ENCODE assay signal across 8 cellular contexts in the genomic region with DNA sequence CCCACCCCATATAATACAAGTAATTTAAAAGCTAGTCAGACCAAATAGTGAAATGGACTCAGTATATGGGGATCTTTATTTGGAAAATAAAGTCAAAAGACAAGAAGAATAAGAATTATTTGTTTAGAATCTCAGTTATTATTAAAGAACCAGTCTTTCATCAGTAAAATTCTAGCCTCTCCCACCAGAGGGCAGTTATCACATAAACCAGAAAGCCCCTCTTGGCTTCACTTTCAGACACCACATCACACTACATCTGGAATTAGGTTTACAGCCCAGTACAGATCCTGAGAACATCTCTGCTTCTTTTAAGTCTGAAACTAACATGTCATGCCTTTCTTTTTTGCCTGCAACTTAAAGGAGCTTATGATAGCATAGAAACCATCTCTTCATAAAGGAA. TPM values are rescaled to one million over a fixed set of nuclear protein-coding genes. Genes with fewer than 3 reads are reported as not detected.
DNase-seq lines count a peak whose midpoint lies in the region; ATAC-seq and TF ChIP-seq lines count a peak whose summit lies in the region.
"Had no signal": no experiment of that assay in that cellular context is flagged by ENCODE, and none has a peak within 500 bp of the region (broad histone marks: within the 10 kb centered on the region; RNA-seq: fewer than 3 reads in every experiment).

No MANE protein-coding gene starts in this region.

- no peaks in the 10 kb centered on the region for H3K36me3 ChIP-seq in brain microvascular endothelial cell (replicated peaks)

- H3K27me3 ChIP-seq in brain microvascular endothelial cell (replicated peaks) = peaks cover 2% of the 10 kb centered on the region

- no peak overlapping the region for H3K4me3 Mint-ChIP-seq in neural crest cell
- H3K4me3 Mint-ChIP-seq: activated B cell treated with CpG ODN at 0.5 μM for 24 hours had no signal

- H3K4me1 Mint-ChIP-seq in neural crest cell = no peaks in the 10 kb centered on the region

- H3K27ac Mint-ChIP-seq in neural crest cell (ENCODE audit: unreplicated experiment) = no peak overlapping the region
- H3K27ac Mint-ChIP-seq: activated B cell treated with CpG ODN at 0.5 μM for 24 hours had no signal

- DNase-seq in Jurkat, Clone E6-1 (ENCODE audit: low read depth, low spot score) = peak; percentile 23
- DNase-seq in brain microvascular endothelial cell (peak; percentile 51), neural crest cell (ENCODE audit: low read depth, low spot score) (peak; percentile 17)
- DNase-seq in activated CD8-positive, alpha-beta memory T cell treated with anti-CD3 and anti-CD28 coated beads, Interleukin-2, amount 50 U/mL, for 48 hours = no peak
- no peak for DNase-seq in activated T-cell treated with anti-CD3 and anti-CD28 coated beads, Interleukin-2, amount 50 U/mL, for 1 hour
- DNase-seq: activated B cell treated with CpG ODN at 0.5 μM for 24 hours had no signal

- no peak for ATAC-seq in GM19452 (IDR thresholded peaks at IDR 0.05; ENCODE audit: unreplicated experiment)

- no peak overlapping the region for H3K4me3 ChIP-seq in Jurkat, Clone E6-1 (ENCODE audit: low read length)
- no peak overlapping the region for H3K4me3 ChIP-seq in brain microvascular endothelial cell (ENCODE audit: low read depth, low read length)

- H3K27me3 Mint-ChIP-seq in neural crest cell (ENCODE audit: low read depth) = no peaks in the 10 kb centered on the region
- H3K27me3 Mint-ChIP-seq: activated B cell treated with CpG ODN at 0.5 μM for 24 hours had no signal

- in situ Hi-C loops in brain microvascular endothelial cell (cut with HindIII; ENCODE audit: low pct_ligation_motif_present, low sequenced_read_pairs) = no loop called here

- no peaks in the 10 kb centered on the region for H3K9me3 Mint-ChIP-seq in neural crest cell
- H3K9me3 Mint-ChIP-seq: activated B cell treated with CpG ODN at 0.5 μM for 24 hours had no signal

- no peaks in the 10 kb centered on the region for H3K36me3 Mint-ChIP-seq in neural crest cell (ENCODE audit: low read depth)

- H3K27ac ChIP-seq in brain microvascular endothelial cell = no peak overlapping the region

- TF ChIP-seq CTCF in GM12873 (IDR thresholded peaks at IDR 0.05; ENCODE audit: insufficient read depth, low read depth, low read length, missing control alignments) (peak; percentile 52), brain microvascular endothelial cell (IDR thresholded peaks at IDR 0.05; ENCODE audit: low read depth, low read length, missing control alignments) (peak; percentile 66), neural crest cell (conservative IDR thresholded peaks at IDR 0.05) (peak; percentile 65)

RNA-seq across cellular contexts. Expression of a gene that starts 12.2 kb away (rescaled TPM):
- not detected for polyA plus RNA-seq in Jurkat, Clone E6-1 (2012; ENCODE audit: insufficient read depth, insufficient read length)
- not detected in 2 replicates for total RNA-seq in neural crest cell
- total RNA-seq: activated B cell treated with CpG ODN at 0.5 μM for 24 hours had no signal

Comparison
In these comparisons a context has a peak if more than half of its experiments do, and no peak if none do; other contexts are left out.
1. DNase-seq: peak in Jurkat, Clone E6-1 (single experiment), brain microvascular endothelial cell (single experiment) and neural crest cell (single experiment); none in activated CD8-positive, alpha-beta memory T cell treated with anti-CD3 and anti-CD28 coated beads, Interleukin-2, amount 50 U/mL, for 48 hours (single experiment) and activated T-cell treated with anti-CD3 and anti-CD28 coated beads, Interleukin-2, amount 50 U/mL, for 1 hour (single experiment).
2. Peak in every context shown above with its lines, with median percentiles within 50 percentile points of each other: CTCF ChIP-seq.